19 cellular contexts compared by ENCODE assay signal in genomic region chr5:122885891-122886290, GRCh38.
"Had no signal": no experiment of that assay in that cellular context is flagged by ENCODE, and none has a peak within 500 bp of the region (broad histone marks: within the 10 kb centered on the region; RNA-seq: fewer than 3 reads in every experiment).

No MANE protein-coding gene starts in this region.

- H3K27ac Mint-ChIP-seq: dendritic cell treated with granulocyte-macrophage colony-stimulating factor and Interleukin-4, amounts not matched to agents 40 ng/mL and 50 ng/mL, for 4 days; effector memory CD8-positive, alpha-beta T cell; naive thymus-derived CD4-positive, alpha-beta T cell; type B pancreatic cell had no signal

- H3K9me3 ChIP-seq: stomach, uterus had no signal

- FAIRE-seq: colon, small intestine had no signal

- H2AFZ ChIP-seq: hepatocyte had no signal

- ATAC-seq: effector memory CD8-positive, alpha-beta T cell; foreskin keratinocyte; left colon; left ventricle myocardium superior; naive thymus-derived CD4-positive, alpha-beta T cell had no signal

- H3K27me3 Mint-ChIP-seq: dendritic cell treated with granulocyte-macrophage colony-stimulating factor and Interleukin-4, amounts not matched to agents 40 ng/mL and 50 ng/mL, for 4 days; effector memory CD8-positive, alpha-beta T cell; naive thymus-derived CD4-positive, alpha-beta T cell; type B pancreatic cell had no signal

- H3K27ac ChIP-seq: foreskin keratinocyte, hepatocyte, right atrium auricular region, stomach, uterus had no signal

- H3K9me3 Mint-ChIP-seq: dendritic cell treated with granulocyte-macrophage colony-stimulating factor and Interleukin-4, amounts not matched to agents 40 ng/mL and 50 ng/mL, for 4 days; effector memory CD8-positive, alpha-beta T cell; type B pancreatic cell had no signal

- H3K36me3 ChIP-seq: right atrium auricular region, stomach, uterus had no signal

- H3K4me3 Mint-ChIP-seq: dendritic cell treated with granulocyte-macrophage colony-stimulating factor and Interleukin-4, amounts not matched to agents 40 ng/mL and 50 ng/mL, for 4 days; effector memory CD8-positive, alpha-beta T cell; naive thymus-derived CD4-positive, alpha-beta T cell; type B pancreatic cell had no signal

- H3K4me2 ChIP-seq: hepatocyte had no signal

- H3K4me3 ChIP-seq: hepatocyte, lung, right atrium auricular region, stomach, uterus had no signal

- H3K36me3 Mint-ChIP-seq: naive thymus-derived CD4-positive, alpha-beta T cell had no signal

- H3K27me3 ChIP-seq: foreskin keratinocyte, hepatocyte, right atrium auricular region, stomach, uterus had no signal

- H3K4me1 ChIP-seq: right atrium auricular region had no signal

- DNase-seq: effector memory CD8-positive, alpha-beta T cell; foreskin keratinocyte; left colon; left ventricle myocardium superior; mesendoderm; naive thymus-derived CD4-positive, alpha-beta T cell; posterior cingulate gyrus; small intestine; stimulated activated CD4-positive, alpha-beta T cell treated with anti-CD3 and anti-CD28 coated beads, Interleukin-12 subunit alpha, Interleukin-12 subunit beta, amount 100 ng/mL, for 4 hours; stimulated activated naive CD4-positive, alpha-beta T cell; stomach; substantia nigra; uterus had no signal
